ENCODE assay signal across 2 cellular contexts in genomic region chr15:70797464-70797863, GRCh38.
TF ChIP-seq lines count a peak whose summit lies in the region.

No MANE protein-coding gene starts in this region.

TF ChIP-seq in IMR-90, 13 proteins besides CTCF, POLR2A, EP300 and RAD21:
- TF ChIP-seq CHD1 (IDR thresholded peaks at IDR 0.05; ENCODE audit: low read depth, low read length) (no peak), NFE2L2 (IDR thresholded peaks at IDR 0.05; ENCODE audit: low read depth, low read length) (no peak), BHLHE40 (IDR thresholded peaks at IDR 0.05; ENCODE audit: low read depth, low read length) (no peak), MXI1 (IDR thresholded peaks at IDR 0.05; ENCODE audit: borderline replicate concordance, low read depth, low read length) (no peak), FOS (IDR thresholded peaks at IDR 0.05; ENCODE audit: low read depth, low read length) (no peak), SMC3 (IDR thresholded peaks at IDR 0.05; ENCODE audit: low read depth, low read length) (no peak), RFX5 (IDR thresholded peaks at IDR 0.05; ENCODE audit: low read depth, low read length) (no peak), MAZ (IDR thresholded peaks at IDR 0.05; ENCODE audit: borderline replicate concordance, low read depth, low read length) (no peak), RCOR1 (IDR thresholded peaks at IDR 0.05; ENCODE audit: insufficient replicate concordance, low read length) (no peak), CEBPB (IDR thresholded peaks at IDR 0.05; ENCODE audit: low read depth, low read length) (no peak), MAFK (IDR thresholded peaks at IDR 0.05; ENCODE audit: low read depth, low read length) (no peak)
- TF ChIP-seq, protein P1, sequence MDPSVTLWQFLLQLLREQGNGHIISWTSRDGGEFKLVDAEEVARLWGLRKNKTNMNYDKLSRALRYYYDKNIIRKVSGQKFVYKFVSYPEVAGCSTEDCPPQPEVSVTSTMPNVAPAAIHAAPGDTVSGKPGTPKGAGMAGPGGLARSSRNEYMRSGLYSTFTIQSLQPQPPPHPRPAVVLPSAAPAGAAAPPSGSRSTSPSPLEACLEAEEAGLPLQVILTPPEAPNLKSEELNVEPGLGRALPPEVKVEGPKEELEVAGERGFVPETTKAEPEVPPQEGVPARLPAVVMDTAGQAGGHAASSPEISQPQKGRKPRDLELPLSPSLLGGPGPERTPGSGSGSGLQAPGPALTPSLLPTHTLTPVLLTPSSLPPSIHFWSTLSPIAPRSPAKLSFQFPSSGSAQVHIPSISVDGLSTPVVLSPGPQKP (IDR thresholded peaks at IDR 0.05; ENCODE audit: borderline replicate concordance, low read depth, low read length), result no peak
- TF ChIP-seq, protein P2, sequence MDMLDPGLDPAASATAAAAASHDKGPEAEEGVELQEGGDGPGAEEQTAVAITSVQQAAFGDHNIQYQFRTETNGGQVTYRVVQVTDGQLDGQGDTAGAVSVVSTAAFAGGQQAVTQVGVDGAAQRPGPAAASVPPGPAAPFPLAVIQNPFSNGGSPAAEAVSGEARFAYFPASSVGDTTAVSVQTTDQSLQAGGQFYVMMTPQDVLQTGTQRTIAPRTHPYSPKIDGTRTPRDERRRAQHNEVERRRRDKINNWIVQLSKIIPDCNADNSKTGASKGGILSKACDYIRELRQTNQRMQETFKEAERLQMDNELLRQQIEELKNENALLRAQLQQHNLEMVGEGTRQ (IDR thresholded peaks at IDR 0.05; ENCODE audit: low read depth, low read length), result no peak

TF ChIP-seq in HEK293T, 16 proteins besides CTCF, POLR2A, EP300 and RAD21:
- TF ChIP-seq NFRKB (IDR thresholded peaks at IDR 0.05) (no peak), HDGF (IDR thresholded peaks at IDR 0.05; ENCODE audit: borderline replicate concordance) (no peak), BHLHE40 (IDR thresholded peaks at IDR 0.05; ENCODE audit: borderline replicate concordance) (no peak), FOXA1 (IDR thresholded peaks at IDR 0.05) (no peak), CTBP1 (IDR thresholded peaks at IDR 0.05; ENCODE audit: borderline replicate concordance) (no peak), ZNF384 (IDR thresholded peaks at IDR 0.05) (no peak), SUZ12 (IDR thresholded peaks at IDR 0.05) (no peak)
